9 cellular contexts compared by ENCODE assay signal in genomic region chr18:47036298-47036874, GRCh38. TPM values are rescaled to one million over a fixed set of nuclear protein-coding genes. Genes with fewer than 3 reads are reported as not detected.
DNase-seq lines count a peak whose midpoint lies in the region; ATAC-seq and TF ChIP-seq lines count a peak whose summit lies in the region.
"Had no signal": no experiment of that assay in that cellular context is flagged by ENCODE, and none has a peak within 500 bp of the region (broad histone marks: within the 10 kb centered on the region; RNA-seq: fewer than 3 reads in every experiment).

No MANE protein-coding gene starts in this region.

- TF ChIP-seq CTCF in GM13977 (IDR thresholded peaks at IDR 0.05; ENCODE audit: extremely low read depth, insufficient read depth, missing control alignments) (peak; percentile 53), foreskin keratinocyte (conservative IDR thresholded peaks at IDR 0.05) (peak; percentile 51), prostate gland (IDR thresholded peaks at IDR 0.05) (no peak), right atrium auricular region (IDR thresholded peaks at IDR 0.05) (peak in 1 of 2 donors; percentile 48)

- DNase-seq in AG20443 (ENCODE audit: low spot score) = peak; percentile 64
- DNase-seq in GM13977 (ENCODE audit: low spot score) = peak; percentile 51
- peak; percentile 66 for DNase-seq in OCI-M1 (lab: John Stamatoyannopoulos, UW)
- DNase-seq in foreskin keratinocyte = peak in 1 of 2 donors; percentile 20
- DNase-seq in prostate gland (ENCODE audit: low spot score) = no peak
- no peak for DNase-seq in hypothalamus (lab: John Stamatoyannopoulos, UW)
- DNase-seq in right atrium auricular region (ENCODE audit: low spot score) = no peak

- no peaks in the 10 kb centered on the region for H3K36me3 ChIP-seq in prostate gland
- no peaks in the 10 kb centered on the region for H3K36me3 ChIP-seq in right atrium auricular region

- in situ Hi-C loops in GM13977 (cut with MboI; ENCODE audit: low pct_unique_long_range_greater_than_20kb, low sequenced_read_pairs, unreplicated experiment) = no loop called here

- H3K9me3 ChIP-seq in prostate gland = no peaks in the 10 kb centered on the region
- H3K9me3 ChIP-seq in right atrium auricular region = no peaks in the 10 kb centered on the region

- WGBS in prostate gland = 83% methylated on average over 2 of the region's 2 CpGs

- ATAC-seq in foreskin keratinocyte (no peak), HG02642 (IDR thresholded peaks at IDR 0.05; ENCODE audit: poor library complexity, unreplicated experiment) (no peak)

- no peaks in the 10 kb centered on the region for H3K4me1 ChIP-seq in foreskin keratinocyte
- H3K4me1 ChIP-seq in prostate gland (replicated peaks) = no peaks in the 10 kb centered on the region
- no peaks in the 10 kb centered on the region for H3K4me1 ChIP-seq in right atrium auricular region

- H3K4me3 ChIP-seq in prostate gland (no peak overlapping the region), right atrium auricular region (no peak overlapping the region)

- H3K27ac ChIP-seq in foreskin keratinocyte = no peak overlapping the region
- no peak overlapping the region for H3K27ac ChIP-seq in prostate gland
- H3K27ac ChIP-seq in right atrium auricular region = no peak overlapping the region

- intact Hi-C loops in prostate gland (cut with DNase I) = no loop called here

- H3K27me3 ChIP-seq in foreskin keratinocyte = no peaks in the 10 kb centered on the region
- no peaks in the 10 kb centered on the region for H3K27me3 ChIP-seq in prostate gland (replicated peaks; ENCODE audit: insufficient read depth)
- H3K27me3 ChIP-seq in right atrium auricular region = no peaks in the 10 kb centered on the region

- no peak for TF ChIP-seq POLR2A in prostate gland (IDR thresholded peaks at IDR 0.05)

RNA-seq across cellular contexts. Expression of gene ELOA2, which starts 1.0 kb away (rescaled TPM):
- not detected in 2 replicates for total RNA-seq in foreskin keratinocyte
- not detected in 2 replicates for polyA plus RNA-seq in foreskin keratinocyte
- under 1 TPM in 1 of 2 donors, not detected in 1; 0.28 TPM for total RNA-seq in prostate gland
- not detected for total RNA-seq in right atrium auricular region
- polyA plus RNA-seq: IgD-negative memory B cell had no signal

Comparison
In these comparisons a context has a peak if more than half of its experiments do, and no peak if none do; other contexts are left out.
1. DNase-seq: peak in AG20443 (single experiment), GM13977 (single experiment) and OCI-M1 (single experiment); none in prostate gland (single experiment), hypothalamus (0 of 51) and right atrium auricular region (single experiment).
2. CTCF ChIP-seq: peak in GM13977 (single experiment) and foreskin keratinocyte (single experiment); none in prostate gland (0 of 4).